In the genomic region with DNA sequence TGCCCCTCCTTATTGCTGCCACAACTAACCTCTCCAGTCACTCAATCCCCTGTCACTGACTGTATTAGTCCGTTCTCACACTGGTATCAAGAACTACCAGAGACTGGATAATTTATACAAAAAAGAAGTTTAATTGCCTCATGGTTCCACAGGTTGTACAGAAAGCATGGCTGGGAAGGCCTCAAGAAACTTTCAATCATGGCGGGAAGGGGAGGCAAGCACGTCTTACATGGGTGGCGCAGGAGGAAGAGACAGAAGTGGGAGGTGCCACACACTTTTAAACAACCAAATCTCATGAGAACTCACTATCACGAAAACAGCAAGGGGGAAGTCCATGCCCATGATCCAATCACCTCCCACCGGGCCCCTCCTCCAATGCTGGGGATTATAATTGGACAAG, we compare ENCODE assay signal across 29 cellular contexts.
"Had no signal": no experiment of that assay in that cellular context is flagged by ENCODE, and none has a peak within 500 bp of the region (broad histone marks: within the 10 kb centered on the region; RNA-seq: fewer than 3 reads in every experiment).

No MANE protein-coding gene starts in this region.

- H3K36me3 ChIP-seq: left lung, lower lobe of right lung, ovary, prostate gland, thyroid gland, transverse colon, upper lobe of right lung had no signal

- H3K4me3 Mint-ChIP-seq: mesothelial cell of epicardium; natural killer cell; stimulated activated naive B cell treated with anti-CD40 and anti-IgM and Interleukin-4, amounts not matched to agents 10 μg/mL and 1 μg/mL and 100 μg/mL, for 72 hours had no signal

- H3K27me3 ChIP-seq: ovary, stomach, testis, thyroid gland, upper lobe of right lung had no signal

- H3K9me3 Mint-ChIP-seq: mesothelial cell of epicardium, natural killer cell had no signal

- FAIRE-seq: keratinocyte, urothelium cell line had no signal

- DNase-seq: hippocampal formation; kidney glomerular epithelial cell; left cardiac atrium; left lung; lower lobe of right lung; mammary epithelial cell; mesendoderm; naive B cell; natural killer cell; ovary; retina; right cardiac atrium; stimulated activated CD4-positive, alpha-beta T cell treated with anti-CD3 and anti-CD28 coated beads, Interleukin-12 subunit alpha, Interleukin-12 subunit beta, amount 100 ng/mL, for 4 hours; stimulated activated CD4-positive, alpha-beta T cell treated with anti-CD3 and anti-CD28 coated beads, Interleukin-15, amount 100 ng/mL, for 24 hours; stimulated activated CD4-positive, alpha-beta T cell treated with anti-CD3 and anti-CD28 coated beads, Interleukin-2, amount 100 ng/mL, for 24 hours; stimulated activated CD4-positive, alpha-beta T cell treated with anti-CD3 and anti-CD28 coated beads, Interleukin-4, amount 100 ng/mL, for 1 hour; stimulated activated naive B cell treated with anti-CD40 and anti-IgM and Interleukin-4, amounts not matched to agents 10 μg/mL and 1 μg/mL and 100 μg/mL, for 72 hours; stimulated activated naive CD8-positive, alpha-beta T cell treated with anti-CD3 and anti-CD28 coated beads, Interleukin-15, Interleukin-2, amounts not matched to agents 100 U/mL and 50 U/mL, for 24 hours; stomach; testis; transverse colon; upper lobe of right lung had no signal

- H3K27ac ChIP-seq: left lung, lower lobe of right lung, ovary, skin epidermis, stomach, testis, thyroid gland, transverse colon, upper lobe of right lung had no signal

- H3K4me3 ChIP-seq: left lung, lower lobe of right lung, ovary, prostate gland, skin epidermis, stomach, testis, thyroid gland, transverse colon, upper lobe of right lung had no signal

- H3K9me3 ChIP-seq: left lung, lower lobe of right lung, ovary, prostate gland, stomach, testis, thyroid gland, transverse colon, upper lobe of right lung had no signal

- H3K27ac Mint-ChIP-seq: natural killer cell; stimulated activated naive B cell treated with anti-CD40 and anti-IgM and Interleukin-4, amounts not matched to agents 10 μg/mL and 1 μg/mL and 100 μg/mL, for 72 hours had no signal

- ATAC-seq: left cardiac atrium; left lung; lower lobe of right lung; natural killer cell; right cardiac atrium; sciatic nerve; stimulated activated naive B cell treated with anti-CD40 and anti-IgM and Interleukin-4, amounts not matched to agents 10 μg/mL and 1 μg/mL and 100 μg/mL, for 72 hours; stimulated activated naive CD8-positive, alpha-beta T cell treated with anti-CD3 and anti-CD28 coated beads, Interleukin-15, Interleukin-2, amounts not matched to agents 100 U/mL and 50 U/mL, for 24 hours; upper lobe of right lung had no signal
